ENCODE assay signal across 8 cellular contexts in the genomic region with DNA sequence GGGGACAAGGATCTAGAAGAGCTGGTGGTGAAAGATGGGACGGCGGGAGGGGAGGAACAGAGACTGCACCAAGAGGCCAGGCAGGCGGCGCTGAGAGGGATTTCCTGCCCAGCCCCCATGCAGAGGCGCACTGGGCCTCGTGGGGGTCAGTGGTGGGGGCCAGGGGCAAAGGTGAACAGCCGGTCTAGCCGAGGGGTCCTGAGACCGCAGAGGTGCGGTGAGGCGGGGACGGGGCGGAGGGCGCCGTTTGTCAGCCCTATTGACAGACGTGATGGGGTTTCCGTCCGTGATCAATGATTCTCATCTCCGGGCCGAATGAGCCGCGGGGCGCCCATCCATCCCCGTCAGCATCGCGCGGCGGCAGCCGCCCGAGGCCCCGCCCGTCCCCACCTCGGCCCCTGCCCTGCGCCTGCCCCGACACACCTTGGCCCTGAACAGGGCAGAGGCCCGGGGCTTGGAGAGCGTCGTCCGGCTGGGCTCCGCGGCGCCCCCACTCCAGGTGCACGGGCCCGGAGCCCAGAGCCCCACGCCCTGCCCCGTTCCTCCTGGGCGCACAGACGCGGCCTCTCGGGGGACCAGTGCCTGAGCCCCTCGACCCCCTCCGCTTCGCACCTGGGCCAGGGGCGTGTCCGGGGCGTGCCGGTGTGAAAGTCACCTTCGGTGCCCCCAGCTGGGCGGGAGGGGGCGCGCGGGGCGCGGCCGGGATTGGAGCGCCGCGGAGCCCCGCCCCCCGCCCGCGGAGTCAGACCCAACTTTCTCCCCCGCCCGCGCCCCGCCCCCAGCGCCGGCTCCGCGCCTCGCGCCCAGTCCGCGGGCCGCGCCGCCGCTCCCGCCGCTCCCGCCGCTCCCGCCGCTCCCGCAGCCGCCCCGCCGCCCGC. TPM values are rescaled to one million over a fixed set of nuclear protein-coding genes. Genes with fewer than 3 reads are reported as not detected.
A peak's percentile ranks its signal among the peaks of the same experiment; 100 is the strongest.
DNase-seq lines count a peak whose midpoint lies in the region; ATAC-seq and TF ChIP-seq lines count a peak whose summit lies in the region.

A gene (plus strand): TSS at position 781 of the 878 bp plus-strand sequence. CDS start 176 bp downstream, outside the sequence.

- H3K36me3 ChIP-seq in DOHH2 (ENCODE audit: control insufficient read depth, low read length) (peaks cover 11% of the 10 kb centered on the region), ectodermal cell (ENCODE audit: control insufficient read depth, insufficient read depth, low read length) (no peaks in the 10 kb centered on the region)

- peaks cover 12% of the 10 kb centered on the region for H3F3A ChIP-seq in DOHH2 (ENCODE audit: control insufficient read depth, insufficient read depth)

- H3K4me2 ChIP-seq in DOHH2 (ENCODE audit: low read length), result peak within 1 kb of the TSS; percentile 100

- peaks cover 33% of the 10 kb centered on the region for H3K27me3 Mint-ChIP-seq in activated B cell treated with CpG ODN at 0.5 μM for 24 hours
- peaks cover 58 to 71% of the 10 kb centered on the region in 2 donors for H3K27me3 Mint-ChIP-seq in natural killer cell treated with Interleukin-12 subunit alpha and Interleukin-12 subunit beta and Interleukin-15 and Interleukin-18, amount 100 ng/mL, for 72 hours

- intact Hi-C loops in activated B cell treated with CpG ODN at 0.5 μM for 24 hours (cut with micrococcal nuclease), result loop anchor here (1.0 kb wide), 1 partner anchor 13 kb away; a partner anchor contains a TSS

- peaks cover 5% of the 10 kb centered on the region; the same call in 1 of the 2 replicates for H4K20me1 ChIP-seq in DOHH2 (ENCODE audit: control insufficient read depth, insufficient read depth, low read depth, low read length)

- ATAC-seq in activated B cell treated with CpG ODN at 0.5 μM for 24 hours (ENCODE audit: low read depth) (peak; percentile 47), GM18519 (IDR thresholded peaks at IDR 0.05; ENCODE audit: low FRiP score, unreplicated experiment) (no peak)
- peak; percentile 25 to 48 for ATAC-seq in natural killer cell treated with Interleukin-12 subunit alpha and Interleukin-12 subunit beta and Interleukin-15 and Interleukin-18, amount 100 ng/mL, for 72 hours

- H3K9me3 ChIP-seq in DOHH2 (ENCODE audit: control insufficient read depth, insufficient read depth, low read length) (no peaks in the 10 kb centered on the region), ectodermal cell (ENCODE audit: control insufficient read depth, low read length) (no peaks in the 10 kb centered on the region)

- H3K9me3 Mint-ChIP-seq in activated B cell treated with CpG ODN at 0.5 μM for 24 hours, result no peaks in the 10 kb centered on the region
- H3K9me3 Mint-ChIP-seq in natural killer cell treated with Interleukin-12 subunit alpha and Interleukin-12 subunit beta and Interleukin-15 and Interleukin-18, amount 100 ng/mL, for 72 hours, result no peaks in the 10 kb centered on the region

- H3K4me1 ChIP-seq in DOHH2 (ENCODE audit: control insufficient read depth, low read length) (peaks cover 77% of the 10 kb centered on the region), ectodermal cell (ENCODE audit: control insufficient read depth, insufficient read depth, low read length) (peaks cover 49% of the 10 kb centered on the region)

- peak within 1 kb of the TSS; percentile 86 for H3K4me3 Mint-ChIP-seq in activated B cell treated with CpG ODN at 0.5 μM for 24 hours
- H3K4me3 Mint-ChIP-seq in natural killer cell treated with Interleukin-12 subunit alpha and Interleukin-12 subunit beta and Interleukin-15 and Interleukin-18, amount 100 ng/mL, for 72 hours, result peak within 1 kb of the TSS; percentile 86

- peak within 1 kb of the TSS; percentile 96 for H3K4me3 ChIP-seq in DOHH2 (ENCODE audit: low read length)
- H3K4me3 ChIP-seq in ectodermal cell (ENCODE audit: insufficient read depth, low read depth, low read length), result peak within 1 kb of the TSS; percentile 32

- CTCF ChIA-PET in activated B cell treated with CpG ODN at 0.5 μM for 24 hours (lab: Charles Lee), result interaction anchor here (2.4 to 8.8 kb wide), 2 partner anchors 8 to 20 kb away, joined by 14 to 390 read pairs; a partner anchor contains a TSS

- peak within 1 kb of the TSS; percentile 51 for H3K27ac ChIP-seq in DOHH2 (ENCODE audit: low read depth, low read length)
- H3K27ac ChIP-seq in ectodermal cell (ENCODE audit: insufficient read depth, low read depth, low read length, poor library complexity, severe bottlenecking), result no peak within 1 kb of the TSS

- DNase-seq in HT1080 (ENCODE audit: low read depth), result no peak
- DNase-seq in activated B cell treated with CpG ODN at 0.5 μM for 24 hours, result peak; percentile 67
- DNase-seq in natural killer cell treated with Interleukin-12 subunit alpha and Interleukin-12 subunit beta and Interleukin-15 and Interleukin-18, amount 100 ng/mL, for 72 hours (ENCODE audit: low spot score), result no peak
- DNase-seq in Ammon's horn (ENCODE audit: low spot score), result no peak
- DNase-seq in UCSD-AML1 (lab: John Stamatoyannopoulos, UW; ENCODE audit: unreplicated experiment), result no peak

- no peaks in the 10 kb centered on the region for H3K9me2 ChIP-seq in DOHH2 (replicated peaks; ENCODE audit: control insufficient read depth, low read length)

- H3K4me1 Mint-ChIP-seq in activated B cell treated with CpG ODN at 0.5 μM for 24 hours, result peaks cover 66% of the 10 kb centered on the region
- H3K4me1 Mint-ChIP-seq in natural killer cell treated with Interleukin-12 subunit alpha and Interleukin-12 subunit beta and Interleukin-15 and Interleukin-18, amount 100 ng/mL, for 72 hours (ENCODE audit: low read depth in 2 of 2), result peaks cover 44 to 48% of the 10 kb centered on the region in 2 donors

- H3K27ac Mint-ChIP-seq in activated B cell treated with CpG ODN at 0.5 μM for 24 hours, result peak within 1 kb of the TSS; percentile 81
- H3K27ac Mint-ChIP-seq in natural killer cell treated with Interleukin-12 subunit alpha and Interleukin-12 subunit beta and Interleukin-15 and Interleukin-18, amount 100 ng/mL, for 72 hours, result peak within 1 kb of the TSS in 1 of 2 donors; percentile 17

- TF ChIP-seq CTCF in DOHH2 (IDR thresholded peaks at IDR 0.05; ENCODE audit: low read depth, low read length, poor library complexity, severe bottlenecking) (no peak), activated B cell treated with CpG ODN at 0.5 μM for 24 hours (IDR thresholded peaks at IDR 0.05) (no peak)

- WGBS in ectodermal cell, 2 experiments, result 1% methylated on average over 99 of the region's 99 CpGs

- H3K79me2 ChIP-seq in DOHH2 (ENCODE audit: control insufficient read depth, low read length), result peaks cover 42% of the 10 kb centered on the region

- no peaks in the 10 kb centered on the region for H3K36me3 Mint-ChIP-seq in activated B cell treated with CpG ODN at 0.5 μM for 24 hours (ENCODE audit: low read depth)
- no peaks in the 10 kb centered on the region for H3K36me3 Mint-ChIP-seq in natural killer cell treated with Interleukin-12 subunit alpha and Interleukin-12 subunit beta and Interleukin-15 and Interleukin-18, amount 100 ng/mL, for 72 hours

- POLR2A ChIA-PET in activated B cell treated with CpG ODN at 0.5 μM for 24 hours (lab: Charles Lee), result interaction anchor here (0.6 to 8.9 kb wide), 5 partner anchors 9 to 31 kb away, joined by 3 to 175 read pairs (median 10); a partner anchor contains a TSS

- no peaks in the 10 kb centered on the region for H3K27me3 ChIP-seq in DOHH2 (ENCODE audit: control insufficient read depth, low read length)
- peaks cover 78% of the 10 kb centered on the region for H3K27me3 ChIP-seq in ectodermal cell (ENCODE audit: control insufficient read depth, insufficient read depth, low read length, poor library complexity, severe bottlenecking)

RNA-seq across cellular contexts. Expression of the gene that starts here (rescaled TPM):
- 11.9 and 17.1 TPM in 2 replicates for total RNA-seq in HT1080 (2014; rRNA removed; shearing (Covaris generic))
- polyA plus RNA-seq in HT1080 (2015; cell fraction: cytosol; rRNA removed), result 15.5 and 15.9 TPM in 2 replicates
- 8.8 and 9.3 TPM in 2 replicates for polyA plus RNA-seq in HT1080 (2015; cell fraction: nucleus; rRNA removed)
- 3.4 and 3.5 TPM in 2 replicates for total RNA-seq in activated B cell treated with CpG ODN at 0.5 μM for 24 hours
- 1.0 TPM for polyA plus RNA-seq in ectodermal cell (2013, experiment 1 of 4)
- polyA plus RNA-seq in ectodermal cell (2013, experiment 2 of 4), result 1.7 TPM
- polyA plus RNA-seq in ectodermal cell (2013, experiment 3 of 4), result 2.7 TPM
- polyA plus RNA-seq in ectodermal cell (2013, experiment 4 of 4), result 2.4 TPM
- total RNA-seq in natural killer cell treated with Interleukin-12 subunit alpha and Interleukin-12 subunit beta and Interleukin-15 and Interleukin-18, amount 100 ng/mL, for 72 hours, result under 1 TPM in 1 of 2 donors, not detected in 1; 0.73 TPM

Comparison
In these comparisons a context has a peak if more than half of its experiments do, and no peak if none do; other contexts are left out.
1. Peak in ATAC-seq in natural killer cell treated with Interleukin-12 subunit alpha and Interleukin-12 subunit beta and Interleukin-15 and Interleukin-18, amount 100 ng/mL, for 72 hours; RNA of the gene not detected or under 1 TPM.